ENCODE assay signal across 10 cellular contexts in the genomic region with DNA sequence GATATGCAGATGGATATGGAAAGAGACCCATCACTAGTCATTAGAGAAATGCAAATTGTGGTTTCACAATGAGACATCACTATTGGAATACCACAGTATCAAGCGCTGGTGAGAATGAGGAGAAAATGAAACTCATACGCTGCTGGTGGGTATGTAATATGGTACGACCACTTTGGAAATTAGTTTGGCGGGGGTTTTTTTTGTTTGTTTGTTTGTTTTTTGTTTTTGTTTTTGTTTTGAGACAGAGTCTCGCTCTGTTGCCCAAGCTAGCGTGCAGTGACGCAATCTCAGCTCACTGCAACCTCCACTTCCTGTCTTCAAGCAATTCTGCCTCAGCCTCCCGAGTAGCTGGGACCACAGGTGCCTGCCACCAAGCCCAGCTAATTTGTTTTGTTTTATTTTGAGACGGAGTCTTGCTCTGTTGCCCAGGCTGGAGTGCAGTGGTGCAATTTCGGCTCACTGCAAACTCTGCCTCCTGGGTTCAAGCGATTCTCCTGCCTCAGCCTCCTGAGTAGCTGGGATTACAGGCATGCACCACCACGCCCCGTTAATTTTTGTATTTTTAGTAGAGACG. TPM values are rescaled to one million over a fixed set of nuclear protein-coding genes. Genes with fewer than 3 reads are reported as not detected.
DNase-seq lines count a peak whose midpoint lies in the region; ATAC-seq and TF ChIP-seq lines count a peak whose summit lies in the region.
"Not testable (repeated sequence)": the region's sequence is repeated elsewhere in the genome, so short reads cannot be mapped to it uniquely, and the experiment has no call there.
"Had no signal": no experiment of that assay in that cellular context is flagged by ENCODE, and none has a peak within 500 bp of the region (broad histone marks: within the 10 kb centered on the region; RNA-seq: fewer than 3 reads in every experiment).

No MANE protein-coding gene starts in this region.

- not testable (repeated sequence) for ATAC-seq in CD4-positive, CD25-positive, alpha-beta regulatory T cell (ENCODE audit: low read depth in 2 of 2)
- ATAC-seq in GM18517 (IDR thresholded peaks at IDR 0.05; ENCODE audit: unreplicated experiment) (peak; percentile 56), GM21381 (IDR thresholded peaks at IDR 0.05; ENCODE audit: unreplicated experiment) (peak; percentile 64), HG02642 (IDR thresholded peaks at IDR 0.05; ENCODE audit: poor library complexity, unreplicated experiment) (peak; percentile 66), HG03432 (IDR thresholded peaks at IDR 0.05; ENCODE audit: unreplicated experiment) (peak; percentile 57)
- peak; percentile 45 to 75 for ATAC-seq in natural killer cell treated with Interleukin-12 subunit alpha and Interleukin-12 subunit beta and Interleukin-15 and Interleukin-18, amount 100 ng/mL, for 72 hours

- H3K9me3 ChIP-seq in CD4-positive, CD25-positive, alpha-beta regulatory T cell (ENCODE audit: control insufficient read depth in 2 of 2, low read length in 2 of 2); OCI-LY7 (ENCODE audit: low read length): not testable (repeated sequence)

- H3K27ac Mint-ChIP-seq in CD4-positive, CD25-positive, alpha-beta regulatory T cell; natural killer cell treated with Interleukin-12 subunit alpha and Interleukin-12 subunit beta and Interleukin-15 and Interleukin-18, amount 100 ng/mL, for 72 hours: not testable (repeated sequence)

- CTCF ChIA-PET in OCI-LY7 (lab: Charles Lee; ENCODE audit: unreplicated experiment), result interaction anchor here (1.4 kb wide), 1 partner anchor 38 kb away, joined by 3 read pairs; no protein-coding TSS in a partner anchor

- peak overlapping the region in 1 of 4 donors; percentile 13 for H3K4me3 Mint-ChIP-seq in CD4-positive, CD25-positive, alpha-beta regulatory T cell
- H3K4me3 Mint-ChIP-seq in natural killer cell treated with Interleukin-12 subunit alpha and Interleukin-12 subunit beta and Interleukin-15 and Interleukin-18, amount 100 ng/mL, for 72 hours, result peak overlapping the region; percentile 25

- not testable (repeated sequence) for BruUV-seq in OCI-LY7 (replicated peaks; lab: Mats Ljungman, UMichigan)

- not testable (repeated sequence) for H3K9me3 Mint-ChIP-seq in CD4-positive, CD25-positive, alpha-beta regulatory T cell; natural killer cell treated with Interleukin-12 subunit alpha and Interleukin-12 subunit beta and Interleukin-15 and Interleukin-18, amount 100 ng/mL, for 72 hours

- H3K4me3 ChIP-seq in CD4-positive, CD25-positive, alpha-beta regulatory T cell (ENCODE audit: low read depth, low read length), result peak overlapping the region; percentile 53
- peak overlapping the region; percentile 32 for H3K4me3 ChIP-seq in OCI-LY7 (ENCODE audit: low read depth, low read length, poor library complexity, severe bottlenecking)

- H2AFZ ChIP-seq in OCI-LY7 (ENCODE audit: low read length), result peak overlapping the region; percentile 8; the same call in 1 of the 2 replicates

- TF ChIP-seq CTCF in OCI-LY7 (conservative IDR thresholded peaks at IDR 0.05; ENCODE audit: low read length), result not testable (repeated sequence)

- intact Hi-C loops in OCI-LY7 (cut with micrococcal nuclease; ENCODE audit: unreplicated experiment), result not testable (repeated sequence)

- H4K20me1 ChIP-seq in OCI-LY7 (ENCODE audit: insufficient read depth, low read length), result not testable (repeated sequence)

- peak overlapping the region; percentile 40; the same call in 1 of the 2 replicates for H3K4me2 ChIP-seq in OCI-LY7 (ENCODE audit: low read length)

- POLR2A ChIA-PET in OCI-LY7 (lab: Charles Lee), result interaction anchor here (0.7 kb wide), 2 partner anchors 17 to 121 kb away, joined by 3 to 4 read pairs; no protein-coding TSS in a partner anchor

- H3K4me1 Mint-ChIP-seq in CD4-positive, CD25-positive, alpha-beta regulatory T cell, result not testable (repeated sequence)
- H3K4me1 Mint-ChIP-seq in natural killer cell treated with Interleukin-12 subunit alpha and Interleukin-12 subunit beta and Interleukin-15 and Interleukin-18, amount 100 ng/mL, for 72 hours (ENCODE audit: low read depth in 2 of 2), result peaks cover 5 to 14% of the 10 kb centered on the region in 2 donors

- peaks cover 36% of the 10 kb centered on the region for H3K27me3 Mint-ChIP-seq in CD4-positive, CD25-positive, alpha-beta regulatory T cell
- H3K27me3 Mint-ChIP-seq in natural killer cell treated with Interleukin-12 subunit alpha and Interleukin-12 subunit beta and Interleukin-15 and Interleukin-18, amount 100 ng/mL, for 72 hours, result peaks cover 28 to 37% of the 10 kb centered on the region in 2 donors

- not testable (repeated sequence) for H3K9me2 ChIP-seq in OCI-LY7 (ENCODE audit: insufficient read depth, low read length)

- not testable (repeated sequence) for H3K27ac ChIP-seq in CD4-positive, CD25-positive, alpha-beta regulatory T cell (ENCODE audit: insufficient read depth, low read length, poor library complexity, severe bottlenecking); OCI-LY7 (ENCODE audit: low read depth, low read length, poor library complexity, severe bottlenecking)

- H3K36me3 Mint-ChIP-seq in CD4-positive, CD25-positive, alpha-beta regulatory T cell; natural killer cell treated with Interleukin-12 subunit alpha and Interleukin-12 subunit beta and Interleukin-15 and Interleukin-18, amount 100 ng/mL, for 72 hours: not testable (repeated sequence)

- not testable (repeated sequence) for H3K4me1 ChIP-seq in CD4-positive, CD25-positive, alpha-beta regulatory T cell (ENCODE audit: control insufficient read depth, insufficient read depth, low read length, poor library complexity, severe bottlenecking)
- peaks cover 12% of the 10 kb centered on the region for H3K4me1 ChIP-seq in OCI-LY7 (ENCODE audit: insufficient read depth, low read length, poor library complexity, severe bottlenecking)

- not testable (repeated sequence) for H3K79me2 ChIP-seq in OCI-LY7 (ENCODE audit: insufficient read depth, low read depth, low read length)

- H3K36me3 ChIP-seq in CD4-positive, CD25-positive, alpha-beta regulatory T cell (ENCODE audit: control insufficient read depth, insufficient read depth, low read length); OCI-LY7 (ENCODE audit: insufficient read depth, low read length): not testable (repeated sequence)

- not testable (repeated sequence) for H3K27me3 ChIP-seq in CD4-positive, CD25-positive, alpha-beta regulatory T cell (ENCODE audit: control insufficient read depth, insufficient read depth, low read length)

- peak in 1 of 3 donors; percentile 32 for DNase-seq in CD4-positive, CD25-positive, alpha-beta regulatory T cell
- peak; percentile 47 for DNase-seq in OCI-LY7 (ENCODE audit: low spot score)
- DNase-seq in activated effector memory CD4-positive, alpha-beta T cell treated with anti-CD3 and anti-CD28 coated beads, Interleukin-2, amount 50 U/mL, for 16 hours, result peak; percentile 64
- not testable (repeated sequence) for DNase-seq in natural killer cell treated with Interleukin-12 subunit alpha and Interleukin-12 subunit beta and Interleukin-15 and Interleukin-18, amount 100 ng/mL, for 72 hours (ENCODE audit: low spot score)

RNA-seq across cellular contexts. Expression of a gene that starts 19.1 kb away (rescaled TPM):
- not detected for total RNA-seq in CD4-positive, CD25-positive, alpha-beta regulatory T cell
- not detected for polyA plus RNA-seq in CD4-positive, CD25-positive, alpha-beta regulatory T cell
- total RNA-seq in OCI-LY7 (2014; rRNA removed; shearing (Covaris generic)), result 0.15 and 1.5 TPM in 2 replicates
- total RNA-seq in OCI-LY7 (2022), result 4.6 and 4.9 TPM in 2 replicates
- under 1 TPM; 0.05 to 0.28 TPM for total RNA-seq in natural killer cell treated with Interleukin-12 subunit alpha and Interleukin-12 subunit beta and Interleukin-15 and Interleukin-18, amount 100 ng/mL, for 72 hours
- total RNA-seq: osteoblast had no signal
- polyA plus RNA-seq: CD14-positive monocyte had no signal

RNA-seq across cellular contexts. Expression of a gene that starts 49.9 kb away (rescaled TPM):
- total RNA-seq in CD4-positive, CD25-positive, alpha-beta regulatory T cell, result 0.59 TPM
- under 1 TPM in 1 of 4 donors, not detected in 3; 0.13 TPM for polyA plus RNA-seq in CD4-positive, CD25-positive, alpha-beta regulatory T cell
- 8.3 and 11.8 TPM in 2 replicates for total RNA-seq in OCI-LY7 (2014; rRNA removed; shearing (Covaris generic))
- total RNA-seq in OCI-LY7 (2022), result 21.7 and 27.2 TPM in 2 replicates
- 10 to 100 TPM; 20.5 to 41.0 TPM for total RNA-seq in natural killer cell treated with Interleukin-12 subunit alpha and Interleukin-12 subunit beta and Interleukin-15 and Interleukin-18, amount 100 ng/mL, for 72 hours
- polyA plus RNA-seq: CD14-positive monocyte had no signal
